20 cellular contexts compared by ENCODE assay signal in genomic region chr12:124689585-124689984, GRCh38.
DNase-seq lines count a peak whose midpoint lies in the region; ATAC-seq, FAIRE-seq and TF ChIP-seq lines count a peak whose summit lies in the region.
"Had no signal": no experiment of that assay in that cellular context is flagged by ENCODE, and none has a peak within 500 bp of the region (broad histone marks: within the 10 kb centered on the region; RNA-seq: fewer than 3 reads in every experiment).

No MANE protein-coding gene starts in this region.

- no peak overlapping the region for H2BK120ac ChIP-seq in mesenchymal stem cell (ENCODE audit: low read depth, low read length)

- H2BK12ac ChIP-seq in mesenchymal stem cell (ENCODE audit: low read length in 2 of 2), result peak overlapping the region in 1 of 2 experiments; percentile 45

- WGBS in K562 (ENCODE audit: insufficient coverage, low coverage, missing lambda C conversion rate), result 12% methylated on average over 2 of the region's 2 CpGs
- WGBS in mesenchymal stem cell, result 100% methylated on average over 2 of the region's 2 CpGs

- intact Hi-C loops in HCT116 (cut with micrococcal nuclease), result no loop called here
- intact Hi-C loops in K562 (cut with micrococcal nuclease), result loop anchor here (10.0 kb wide), 1 partner anchor 365 kb away; no protein-coding TSS in a partner anchor

- H3K18ac ChIP-seq in mesenchymal stem cell (ENCODE audit: low read depth in 1 of 2, low read length in 2 of 2), result peak overlapping the region in 1 of 2 experiments; percentile 8

- TF ChIP-seq CTCF in HCT116 (IDR thresholded peaks at IDR 0.05 in 2 of 3, conservative IDR thresholded peaks at IDR 0.05 in 1 of 3; ENCODE audit: borderline replicate concordance in 1 of 3, insufficient read depth in 1 of 3, low read depth in 2 of 3, low read length in 2 of 3) (no peak), K562 (IDR thresholded peaks at IDR 0.05 in 2 of 3, conservative IDR thresholded peaks at IDR 0.05 in 1 of 3; ENCODE audit: insufficient read depth in 2 of 3, low read depth in 1 of 3, low read length in 3 of 3) (no peak), GM20000 (IDR thresholded peaks at IDR 0.05; ENCODE audit: extremely low read depth, missing control alignments) (no peak)

- no peak overlapping the region for H3K9ac ChIP-seq in BLaER1 treated with 17β-estradiol and CSF1 and Interleukin-3, amounts not matched to agents 10 nM and 100 nM
- H3K9ac ChIP-seq in HCT116 (ENCODE audit: low read length), result no peak overlapping the region
- H3K9ac ChIP-seq in K562 (ENCODE audit: insufficient read depth in 1 of 2, low read depth in 2 of 2, low read length in 2 of 2), result no peak overlapping the region
- no peak overlapping the region for H3K9ac ChIP-seq in mesenchymal stem cell (ENCODE audit: low read length)

- H2AK5ac ChIP-seq in mesenchymal stem cell (ENCODE audit: low read length, severe bottlenecking), result no peak overlapping the region

- H4K20me1 ChIP-seq in BLaER1 treated with 17β-estradiol and CSF1 and Interleukin-3, amounts not matched to agents 10 nM and 100 nM, result no peaks in the 10 kb centered on the region
- H4K20me1 ChIP-seq in HCT116 (ENCODE audit: insufficient read depth) (no peaks in the 10 kb centered on the region), K562 (replicated peaks; ENCODE audit: control insufficient read depth, insufficient read depth, low read length) (no peaks in the 10 kb centered on the region)

- no peaks in the 10 kb centered on the region for H3K79me1 ChIP-seq in mesenchymal stem cell (replicated peaks; ENCODE audit: low read length, poor library complexity, severe bottlenecking)

- H2BK5ac ChIP-seq in mesenchymal stem cell (ENCODE audit: low read depth, low read length, poor library complexity, severe bottlenecking), result no peak overlapping the region

- H4K8ac ChIP-seq in mesenchymal stem cell (ENCODE audit: low read length), result no peak overlapping the region

- TF ChIP-seq POLR2A in HCT116 (IDR thresholded peaks at IDR 0.05; ENCODE audit: borderline replicate concordance, extremely low read depth, insufficient read depth, insufficient read length), result no peak
- no peak for TF ChIP-seq POLR2A in K562 (conservative IDR thresholded peaks at IDR 0.05)

- H3K4me1 ChIP-seq in BLaER1 treated with 17β-estradiol and CSF1 and Interleukin-3, amounts not matched to agents 10 nM and 100 nM, result peaks cover 68 to 76% (median 73%) of the 10 kb centered on the region in 10 experiments
- peaks cover 5 to 15% of the 10 kb centered on the region in 2 experiments; a peak in 3 of 4 replicates for H3K4me1 ChIP-seq in HCT116 (ENCODE audit: control insufficient read depth in 1 of 2, insufficient read depth in 2 of 2, low read length in 2 of 2)
- H3K4me1 ChIP-seq in K562 (replicated peaks in 1 of 2; ENCODE audit: control insufficient read depth in 2 of 2, insufficient read depth in 2 of 2, low read length in 2 of 2), result peaks cover 0 to 15% of the 10 kb centered on the region in 2 experiments; a peak in 4 of 5 replicates
- H3K4me1 ChIP-seq in mesenchymal stem cell (ENCODE audit: control insufficient read depth, insufficient read depth, low read depth, low read length), result peaks cover 25% of the 10 kb centered on the region

- H3K23ac ChIP-seq in mesenchymal stem cell (ENCODE audit: low read length in 2 of 2), result no peak overlapping the region

- no TSS peak for BruUV-seq in HCT116 (replicated peaks; lab: Mats Ljungman, UMichigan)
- BruUV-seq in K562 (replicated peaks; lab: Mats Ljungman, UMichigan), result no TSS peak

- H3K4me3 ChIP-seq in BLaER1 treated with 17β-estradiol and CSF1 and Interleukin-3, amounts not matched to agents 10 nM and 100 nM, result no peak overlapping the region
- no peak overlapping the region for H3K4me3 ChIP-seq in HCT116 (replicated peaks in 1 of 2; ENCODE audit: low read depth in 1 of 2, low read length in 2 of 2)
- H3K4me3 ChIP-seq in K562, result no peak overlapping the region
- H3K4me3 ChIP-seq in mesenchymal stem cell (ENCODE audit: insufficient read depth in 1 of 2, low read depth in 1 of 2, low read length in 2 of 2), result no peak overlapping the region
- H3K4me3 ChIP-seq: SJCRH30 had no signal

- RAD21 ChIA-PET in HCT116 (lab: Charles Lee; ENCODE audit: low non-redundant PET in 1 of 2, low total read pairs in 2 of 2, uncharacterized antibody in 2 of 2, unreplicated experiment in 2 of 2), result no interaction called here

- CTCF ChIA-PET in HCT116 (lab: Charles Lee) (no interaction called here), K562 (lab: Yijun Ruan, JAX; ENCODE audit: low intra/inter-chr PET ratio) (no interaction called here)

- no peak for DNase-seq in HCT116 (ENCODE audit: low read depth, low spot score)
- no peak for DNase-seq in K562 (ENCODE audit: extremely low read depth in 1 of 4, low spot score in 3 of 4)
- no peak for DNase-seq in mesenchymal stem cell
- DNase-seq in T-helper 9 cell, result no peak
- DNase-seq in GM20000 (ENCODE audit: low spot score), result no peak
- DNase-seq: Calu3; CD4-positive, alpha-beta memory T cell; GF-D8; Kasumi-1; MM.1S; NCI-H1092 treated with DMSO at 0.1 percent for 48 hours; NCI-H2081 treated with DMSO at 0.1 percent for 48 hours; NCI-H345; NCI-H748 treated with DMSO at 0.1 percent for 48 hours had no signal

- H2AFZ ChIP-seq in HCT116 (ENCODE audit: low read depth, low read length, poor library complexity, severe bottlenecking), result no peak overlapping the region
- H2AFZ ChIP-seq in K562 (ENCODE audit: low read depth, low read length), result no peak overlapping the region
- H2AFZ ChIP-seq in mesenchymal stem cell (ENCODE audit: low read depth, low read length), result no peak overlapping the region

- H2BK15ac ChIP-seq in mesenchymal stem cell (ENCODE audit: low read depth, poor library complexity, severe bottlenecking), result no peak overlapping the region

- H3K14ac ChIP-seq in mesenchymal stem cell (ENCODE audit: low read length in 2 of 2), result no peak overlapping the region

- H3K36me3 ChIP-seq in BLaER1 treated with 17β-estradiol and CSF1 and Interleukin-3, amounts not matched to agents 10 nM and 100 nM, result peaks cover 0 to 9% (median 0%) of the 10 kb centered on the region in 11 experiments; a peak in 1 of 22 replicates
- H3K36me3 ChIP-seq in HCT116 (ENCODE audit: control insufficient read depth in 1 of 2, insufficient read depth in 2 of 2, low read length in 2 of 2) (no peaks in the 10 kb centered on the region), K562 (ENCODE audit: control insufficient read depth, insufficient read depth, low read length) (no peaks in the 10 kb centered on the region), mesenchymal stem cell (ENCODE audit: control insufficient read depth in 1 of 2, insufficient read depth in 2 of 2, low read depth in 1 of 2, low read length in 2 of 2) (no peaks in the 10 kb centered on the region)
- H3K36me3 ChIP-seq: SJCRH30 had no signal

- ATAC-seq in HCT116 (peak; percentile 45), K562 (no peak), HG03571 (IDR thresholded peaks at IDR 0.05; ENCODE audit: unreplicated experiment) (no peak)

- peak overlapping the region in 4 of 11 experiments; percentile 44 to 84 (median 78); a peak in 5 of 22 replicates for H3K27ac ChIP-seq in BLaER1 treated with 17β-estradiol and CSF1 and Interleukin-3, amounts not matched to agents 10 nM and 100 nM
- H3K27ac ChIP-seq in HCT116 (ENCODE audit: low read depth, low read length) (no peak overlapping the region), K562 (ENCODE audit: extremely low read depth, low read depth, low read length) (no peak overlapping the region), mesenchymal stem cell (ENCODE audit: low read length, poor library complexity, severe bottlenecking) (no peak overlapping the region)
- H3K27ac ChIP-seq: SJCRH30 had no signal

- POLR2A ChIA-PET in HCT116 (lab: Charles Lee) (interaction anchor here (1.6 kb wide), 1 partner anchor 9 kb away, joined by 3 read pairs; no protein-coding TSS in a partner anchor), K562 (lab: Yijun Ruan, JAX) (no interaction called here)

- no peaks in the 10 kb centered on the region for H3K27me3 ChIP-seq in BLaER1 treated with 17β-estradiol and CSF1 and Interleukin-3, amounts not matched to agents 10 nM and 100 nM
- H3K27me3 ChIP-seq in HCT116 (ENCODE audit: insufficient read depth, low read length) (no peaks in the 10 kb centered on the region), K562 (ENCODE audit: control insufficient read depth in 2 of 2, insufficient read depth in 2 of 2, low read length in 2 of 2) (peaks cover 7 to 60% of the 10 kb centered on the region in 2 experiments; a peak in 4 of 5 replicates), mesenchymal stem cell (ENCODE audit: control insufficient read depth in 1 of 2, insufficient read depth in 1 of 2, low read length in 2 of 2) (no peaks in the 10 kb centered on the region)
- H3K27me3 ChIP-seq: SJCRH30 had no signal

- TF ChIP-seq EP300 in K562 (IDR thresholded peaks at IDR 0.05; ENCODE audit: low read length), result no peak

- H3K9me2 ChIP-seq in HCT116 (ENCODE audit: insufficient read depth), result no peaks in the 10 kb centered on the region

- no peak for TF ChIP-seq RAD21 in HCT116 (IDR thresholded peaks at IDR 0.05; ENCODE audit: low read depth)
- no peak for TF ChIP-seq RAD21 in K562 (CRISPR knock-in tag; conservative IDR thresholded peaks at IDR 0.05 in 1 of 2, IDR thresholded peaks at IDR 0.05 in 1 of 2)

- no peak for FAIRE-seq in K562 (lab: Jason Lieb, UNC)
- FAIRE-seq: GM12891, GM18507, H54 had no signal

- in situ Hi-C loops in K562 (cut with MboI), result no loop called here

- no peaks in the 10 kb centered on the region for H3K79me2 ChIP-seq in HCT116 (ENCODE audit: insufficient read depth, low read length)
- no peaks in the 10 kb centered on the region for H3K79me2 ChIP-seq in K562 (ENCODE audit: control insufficient read depth, insufficient read depth, low read length)

- H3K4ac ChIP-seq in mesenchymal stem cell (ENCODE audit: low read depth in 1 of 2, low read length in 2 of 2), result peak overlapping the region in 1 of 2 experiments; percentile 22

- peak overlapping the region; percentile 24 for H4K91ac ChIP-seq in mesenchymal stem cell (ENCODE audit: low read length)

- H3K9me3 ChIP-seq in BLaER1 treated with 17β-estradiol and CSF1 and Interleukin-3, amounts not matched to agents 10 nM and 100 nM (replicated peaks in 1 of 11), result peaks cover 18 to 25% (median 21%) of the 10 kb centered on the region in 11 experiments
- H3K9me3 ChIP-seq in HCT116 (ENCODE audit: control insufficient read depth in 1 of 2, insufficient read depth in 1 of 2, low read depth in 1 of 2, low read length in 2 of 2) (peaks cover 0 to 4% of the 10 kb centered on the region in 2 experiments; a peak in 1 of 4 replicates), K562 (replicated peaks; ENCODE audit: control insufficient read depth, insufficient read depth, low read depth, low read length) (no peaks in the 10 kb centered on the region), mesenchymal stem cell (ENCODE audit: control insufficient read depth, low read length) (peaks cover 14% of the 10 kb centered on the region)
- H3K9me3 ChIP-seq: SJCRH30 had no signal

- peak overlapping the region; percentile 66 to 95 (median 79); a peak in 19 of 22 replicates for H3K4me2 ChIP-seq in BLaER1 treated with 17β-estradiol and CSF1 and Interleukin-3, amounts not matched to agents 10 nM and 100 nM
- H3K4me2 ChIP-seq in HCT116 (ENCODE audit: low read length), result no peak overlapping the region
- no peak overlapping the region for H3K4me2 ChIP-seq in K562 (ENCODE audit: insufficient read depth, low read length)
- H3K4me2 ChIP-seq in mesenchymal stem cell (ENCODE audit: low read length, poor library complexity, severe bottlenecking), result no peak overlapping the region

- no peaks in the 10 kb centered on the region for H3K9me1 ChIP-seq in K562 (ENCODE audit: control insufficient read depth, insufficient read depth, low read length)

Comparison
In these comparisons a context has a peak if more than half of its experiments do, and no peak if none do; other contexts are left out.
1. H3K4me2 ChIP-seq: peak in BLaER1 treated with 17β-estradiol and CSF1 and Interleukin-3, amounts not matched to agents 10 nM and 100 nM (11 of 11); none in HCT116 (single experiment), K562 (single experiment) and mesenchymal stem cell (single experiment).